Comparison of ENCODE assay signal across 20 cellular contexts in genomic region chr5:68231414-68232076, GRCh38. TPM values are rescaled to one million over a fixed set of nuclear protein-coding genes. Genes with fewer than 3 reads are reported as not detected.
DNase-seq lines count a peak whose midpoint lies in the region; ATAC-seq and TF ChIP-seq lines count a peak whose summit lies in the region.
"Had no signal": no experiment of that assay in that cellular context is flagged by ENCODE, and none has a peak within 500 bp of the region (broad histone marks: within the 10 kb centered on the region; RNA-seq: fewer than 3 reads in every experiment).

No MANE protein-coding gene starts in this region.

- H3K27ac ChIP-seq in CD8-positive, alpha-beta T cell (ENCODE audit: low read depth, low read length), result peak overlapping the region; percentile 10
- H3K27ac ChIP-seq in coronary artery, result no peak overlapping the region
- H3K27ac ChIP-seq: body of pancreas, left lung, upper lobe of right lung, VCaP had no signal

- CTCF ChIA-PET in CD8-positive, alpha-beta T cell (lab: Charles Lee), result no interaction called here

- H3K27me3 ChIP-seq in CD8-positive, alpha-beta T cell (ENCODE audit: insufficient read depth, low read length), result no peaks in the 10 kb centered on the region
- H3K27me3 ChIP-seq: body of pancreas, left lung, upper lobe of right lung had no signal

- POLR2A ChIA-PET in CD8-positive, alpha-beta T cell (lab: Charles Lee), result no interaction called here

- peaks cover 70% of the 10 kb centered on the region for H3K4me1 Mint-ChIP-seq in activated T-cell treated with anti-CD3 and anti-CD28 coated beads, Interleukin-2, amount 50 U/mL, for 72 hours (ENCODE audit: low read depth)
- peaks cover 77% of the 10 kb centered on the region for H3K4me1 Mint-ChIP-seq in activated T-cell treated with anti-CD3 and anti-CD28 coated beads, Interleukin-2, amount 50 U/mL, for 4 hours (ENCODE audit: low read depth)
- peaks cover 82% of the 10 kb centered on the region for H3K4me1 Mint-ChIP-seq in CD8-positive, alpha-beta T cell (ENCODE audit: low read depth)
- H3K4me1 Mint-ChIP-seq in nephron progenitor cell, result peaks cover 66% of the 10 kb centered on the region

- no peak for ATAC-seq in activated T-cell treated with anti-CD3 and anti-CD28 coated beads, Interleukin-2, amount 50 U/mL, for 72 hours (replicated peaks in 1 of 2)
- no peak for ATAC-seq in activated T-cell treated with anti-CD3 and anti-CD28 coated beads, Interleukin-2, amount 50 U/mL, for 4 hours
- no peak for ATAC-seq in CD8-positive, alpha-beta T cell
- ATAC-seq: activated naive CD8-positive, alpha-beta T cell treated with anti-CD3 and anti-CD28 coated beads, Interleukin-2, amount 50 U/mL, for 24 hours; body of pancreas; left lung; upper lobe of right lung had no signal

- no peaks in the 10 kb centered on the region for H3K27me3 Mint-ChIP-seq in activated T-cell treated with anti-CD3 and anti-CD28 coated beads, Interleukin-2, amount 50 U/mL, for 72 hours (ENCODE audit: low read depth)
- no peaks in the 10 kb centered on the region for H3K27me3 Mint-ChIP-seq in activated T-cell treated with anti-CD3 and anti-CD28 coated beads, Interleukin-2, amount 50 U/mL, for 4 hours (ENCODE audit: low read depth)
- no peaks in the 10 kb centered on the region for H3K27me3 Mint-ChIP-seq in CD8-positive, alpha-beta T cell (ENCODE audit: low read depth)
- H3K27me3 Mint-ChIP-seq in nephron progenitor cell (ENCODE audit: low read depth, poor library complexity), result no peaks in the 10 kb centered on the region
- H3K27me3 Mint-ChIP-seq: activated naive CD8-positive, alpha-beta T cell treated with anti-CD3 and anti-CD28 coated beads, Interleukin-2, amount 50 U/mL, for 24 hours had no signal

- TF ChIP-seq CTCF in CD8-positive, alpha-beta T cell (IDR thresholded peaks at IDR 0.05), result no peak
- TF ChIP-seq CTCF in coronary artery (IDR thresholded peaks at IDR 0.05) (no peak), nephron progenitor cell (IDR thresholded peaks at IDR 0.05) (no peak)

- H3K9me3 ChIP-seq in CD8-positive, alpha-beta T cell (ENCODE audit: low read length), result no peaks in the 10 kb centered on the region
- H3K9me3 ChIP-seq: body of pancreas, left lung, upper lobe of right lung had no signal

- peak overlapping the region; percentile 58 for H3K27ac Mint-ChIP-seq in activated T-cell treated with anti-CD3 and anti-CD28 coated beads, Interleukin-2, amount 50 U/mL, for 72 hours
- peak overlapping the region; percentile 12 for H3K27ac Mint-ChIP-seq in CD8-positive, alpha-beta T cell
- H3K27ac Mint-ChIP-seq in nephron progenitor cell, result peak overlapping the region; percentile 74
- H3K27ac Mint-ChIP-seq: activated naive CD8-positive, alpha-beta T cell treated with anti-CD3 and anti-CD28 coated beads, Interleukin-2, amount 50 U/mL, for 24 hours had no signal

- no peak overlapping the region for H3K4me3 ChIP-seq in CD8-positive, alpha-beta T cell (ENCODE audit: low read depth, low read length)
- peak overlapping the region; percentile 23 for H3K4me3 ChIP-seq in coronary artery
- H3K4me3 ChIP-seq: body of pancreas, left lung, upper lobe of right lung had no signal

- no peak for DNase-seq in activated T-cell treated with anti-CD3 and anti-CD28 coated beads, Interleukin-2, amount 50 U/mL, for 72 hours
- DNase-seq in activated T-cell treated with anti-CD3 and anti-CD28 coated beads, Interleukin-2, amount 50 U/mL, for 4 hours, result no peak
- no peak for DNase-seq in CD8-positive, alpha-beta T cell
- DNase-seq in coronary artery (ENCODE audit: low spot score), result no peak
- no peak for DNase-seq in nephron progenitor cell
- no peak for DNase-seq in kidney tubule cell (ENCODE audit: low spot score)
- no peak for DNase-seq in NCI-H82 (lab: John Stamatoyannopoulos, UW)
- no peak for DNase-seq in stimulated activated CD8-positive, alpha-beta memory T cell treated with anti-CD3 and anti-CD28 coated beads, Interleukin-4, amount 100 ng/mL, for 48 hours
- DNase-seq: activated naive CD8-positive, alpha-beta T cell treated with anti-CD3 and anti-CD28 coated beads, Interleukin-2, amount 50 U/mL, for 24 hours; AML-193; body of pancreas; DMS79 treated with DMSO at 0.1 percent for 48 hours; effector CD4-positive, alpha-beta T cell; foreskin fibroblast; left lung; midbrain; NCI-H524 treated with DMSO at 0.1 percent for 48 hours; upper lobe of right lung had no signal

- H3K4me1 ChIP-seq in CD8-positive, alpha-beta T cell (ENCODE audit: insufficient read depth, low read length), result peaks cover 52% of the 10 kb centered on the region

- H3K4me3 Mint-ChIP-seq in activated T-cell treated with anti-CD3 and anti-CD28 coated beads, Interleukin-2, amount 50 U/mL, for 72 hours, result no peak overlapping the region
- no peak overlapping the region for H3K4me3 Mint-ChIP-seq in activated T-cell treated with anti-CD3 and anti-CD28 coated beads, Interleukin-2, amount 50 U/mL, for 4 hours
- H3K4me3 Mint-ChIP-seq in CD8-positive, alpha-beta T cell, result no peak overlapping the region
- H3K4me3 Mint-ChIP-seq in nephron progenitor cell, result no peak overlapping the region
- H3K4me3 Mint-ChIP-seq: activated naive CD8-positive, alpha-beta T cell treated with anti-CD3 and anti-CD28 coated beads, Interleukin-2, amount 50 U/mL, for 24 hours; neural crest cell had no signal

- no peaks in the 10 kb centered on the region for H3K9me3 Mint-ChIP-seq in activated T-cell treated with anti-CD3 and anti-CD28 coated beads, Interleukin-2, amount 50 U/mL, for 72 hours
- no peaks in the 10 kb centered on the region for H3K9me3 Mint-ChIP-seq in activated T-cell treated with anti-CD3 and anti-CD28 coated beads, Interleukin-2, amount 50 U/mL, for 4 hours
- H3K9me3 Mint-ChIP-seq in CD8-positive, alpha-beta T cell, result no peaks in the 10 kb centered on the region
- no peaks in the 10 kb centered on the region for H3K9me3 Mint-ChIP-seq in nephron progenitor cell
- H3K9me3 Mint-ChIP-seq: activated naive CD8-positive, alpha-beta T cell treated with anti-CD3 and anti-CD28 coated beads, Interleukin-2, amount 50 U/mL, for 24 hours; neural crest cell had no signal

- H3K36me3 Mint-ChIP-seq in activated T-cell treated with anti-CD3 and anti-CD28 coated beads, Interleukin-2, amount 50 U/mL, for 72 hours (ENCODE audit: insufficient read depth in 2 of 2), result peaks cover 0 to 18% of the 10 kb centered on the region in 2 donors
- H3K36me3 Mint-ChIP-seq in activated T-cell treated with anti-CD3 and anti-CD28 coated beads, Interleukin-2, amount 50 U/mL, for 4 hours (ENCODE audit: insufficient read depth), result peaks cover 28% of the 10 kb centered on the region
- peaks cover 51% of the 10 kb centered on the region for H3K36me3 Mint-ChIP-seq in CD8-positive, alpha-beta T cell
- H3K36me3 Mint-ChIP-seq in nephron progenitor cell (ENCODE audit: low read depth), result peaks cover 43% of the 10 kb centered on the region

- peaks cover 4% of the 10 kb centered on the region for H3K36me3 ChIP-seq in CD8-positive, alpha-beta T cell (ENCODE audit: insufficient read depth, low read length)

- intact Hi-C loops in CD8-positive, alpha-beta T cell (cut with DNase I, micrococcal nuclease), result no loop called here

RNA-seq across cellular contexts. Expression of gene PIK3R1, which starts 16.0 kb away (rescaled TPM):
- total RNA-seq in activated T-cell treated with anti-CD3 and anti-CD28 coated beads, Interleukin-2, amount 50 U/mL, for 72 hours, result 10 to 100 TPM; 46.5 to 74.2 TPM
- total RNA-seq in activated T-cell treated with anti-CD3 and anti-CD28 coated beads, Interleukin-2, amount 50 U/mL, for 4 hours, result 10 to 100 TPM; 21.1 to 23.6 (median 22.5) TPM
- total RNA-seq in CD8-positive, alpha-beta T cell, result 100 to 1,000 TPM; 461 to 470 TPM

Comparison
In these comparisons a context has a peak if more than half of its experiments do, and no peak if none do; other contexts are left out.
1. H3K27ac Mint-ChIP-seq: peak in every context shown above with its lines; median percentile 74 in nephron progenitor cell; 58 in activated T-cell treated with anti-CD3 and anti-CD28 coated beads, Interleukin-2, amount 50 U/mL, for 72 hours; 12 in CD8-positive, alpha-beta T cell.
2. RNA of gene PIK3R1, which starts 16.0 kb away (total RNA-seq): 461 to 470 TPM in CD8-positive, alpha-beta T cell; 46.5 to 74.2 TPM in activated T-cell treated with anti-CD3 and anti-CD28 coated beads, Interleukin-2, amount 50 U/mL, for 72 hours and 21.1 to 23.6 TPM in activated T-cell treated with anti-CD3 and anti-CD28 coated beads, Interleukin-2, amount 50 U/mL, for 4 hours; every median in the first group is over 4 times any median in the second.